ENCODE assay signal across 29 cellular contexts in genomic region chr4:93947318-93947717, GRCh38.
"Had no signal": no experiment of that assay in that cellular context is flagged by ENCODE, and none has a peak within 500 bp of the region (broad histone marks: within the 10 kb centered on the region; RNA-seq: fewer than 3 reads in every experiment).

No MANE protein-coding gene starts in this region.

- H3K27me3 Mint-ChIP-seq: naive thymus-derived CD8-positive, alpha-beta T cell; progenitor cell of endocrine pancreas had no signal

- H3K4me3 Mint-ChIP-seq: naive thymus-derived CD8-positive, alpha-beta T cell; neural crest cell had no signal

- H3K4me3 ChIP-seq: coronary artery, esophagus squamous epithelium, heart right ventricle, left lung, right atrium auricular region, smooth muscle cell, stomach, thyroid gland, vagina had no signal

- H3K27ac Mint-ChIP-seq: naive thymus-derived CD8-positive, alpha-beta T cell; progenitor cell of endocrine pancreas had no signal

- H3K36me3 Mint-ChIP-seq: naive thymus-derived CD8-positive, alpha-beta T cell had no signal

- H3K9ac ChIP-seq: parathyroid adenoma had no signal

- DNase-seq: dermis blood vessel endothelial cell; effector memory CD4-positive, alpha-beta T cell; erythroblast; esophagus squamous epithelium; foreskin melanocyte; glutamatergic neuron; heart right ventricle; hippocampal formation; kidney; left cardiac atrium; left lung; mesenchymal stem cell; naive thymus-derived CD8-positive, alpha-beta T cell; stimulated activated CD4-positive, alpha-beta T cell treated with anti-CD3 and anti-CD28 coated beads, Interleukin-12 subunit alpha, Interleukin-12 subunit beta, amount 100 ng/mL, for 4 hours; stimulated activated CD4-positive, alpha-beta T cell treated with anti-CD3 and anti-CD28 coated beads, Interleukin-1b, Interleukin-23, amount 100 ng/mL, for 48 hours; stimulated activated CD4-positive, alpha-beta T cell treated with anti-CD3 and anti-CD28 coated beads, Interleukin-4, amount 100 ng/mL, for 1 hour; stimulated activated CD8-positive, alpha-beta memory T cell treated with anti-CD3 and anti-CD28 coated beads, Interleukin-4, amount 100 ng/mL, for 48 hours; stimulated activated naive CD4-positive, alpha-beta T cell treated with Interleukin-2 at 50 U/mL for 16 hours; stomach; thyroid gland; trophoblast cell had no signal

- H3K27ac ChIP-seq: coronary artery, esophagus squamous epithelium, heart right ventricle, left lung, neutrophil, parathyroid adenoma, right atrium auricular region, stomach, thyroid gland, vagina had no signal

- H3K4me1 ChIP-seq: esophagus squamous epithelium, heart right ventricle, left lung, parathyroid adenoma, right atrium auricular region, stomach, thyroid gland, vagina had no signal

- H3K4me1 Mint-ChIP-seq: naive thymus-derived CD8-positive, alpha-beta T cell; neural crest cell had no signal

- H3K27me3 ChIP-seq: esophagus squamous epithelium, heart right ventricle, left lung, neutrophil, right atrium auricular region, stomach, thyroid gland, vagina had no signal

- H3K9me3 ChIP-seq: esophagus squamous epithelium, neutrophil, right atrium auricular region, stomach, thyroid gland, vagina had no signal

- H3K36me3 ChIP-seq: esophagus squamous epithelium, heart right ventricle, left lung, neutrophil, right atrium auricular region, stomach, thyroid gland, vagina had no signal
